28 cellular contexts compared by ENCODE assay signal in the genomic region with DNA sequence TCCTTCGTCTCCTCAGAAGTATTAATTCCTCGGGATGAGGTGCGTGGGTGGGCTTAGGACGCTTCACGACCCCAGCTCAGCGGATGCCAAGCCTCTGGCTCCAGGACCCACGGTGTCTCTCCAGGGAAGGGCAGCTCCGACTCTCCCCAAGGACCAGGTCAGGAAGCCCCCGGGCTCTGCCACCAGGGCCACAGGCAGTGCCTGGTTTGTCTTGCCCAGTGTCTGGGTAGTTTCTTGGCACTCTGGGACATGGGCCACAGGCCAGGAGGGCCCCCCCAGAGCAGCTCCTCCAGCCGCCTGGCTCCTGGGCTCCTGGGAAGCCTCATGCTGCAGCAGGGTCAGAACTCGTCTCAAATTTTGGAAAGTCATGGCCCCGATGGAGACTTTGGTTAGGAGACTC. TPM values are rescaled to one million over a fixed set of nuclear protein-coding genes. Genes with fewer than 3 reads are reported as not detected.
DNase-seq lines count a peak whose midpoint lies in the region; ATAC-seq and TF ChIP-seq lines count a peak whose summit lies in the region.
"Had no signal": no experiment of that assay in that cellular context is flagged by ENCODE, and none has a peak within 500 bp of the region (broad histone marks: within the 10 kb centered on the region; RNA-seq: fewer than 3 reads in every experiment).

No MANE protein-coding gene starts in this region.

- TF ChIP-seq POLR2A in body of pancreas (IDR thresholded peaks at IDR 0.05) = no peak

- no peak for ATAC-seq in activated naive CD8-positive, alpha-beta T cell treated with anti-CD3 and anti-CD28 coated beads, Interleukin-2, amount 50 U/mL, for 24 hours
- ATAC-seq in body of pancreas = no peak
- ATAC-seq: A549, gastrocnemius medialis, SK-N-SH treated with all-trans-retinoic acid at 6 μM for 48 hours had no signal

- no peak for DNase-seq in activated CD4-positive, alpha-beta T cell treated with anti-CD3 and anti-CD28 coated beads, Interleukin-2, amount 10 ng/mL, durations not matched to agents 7 days and 5 days
- no peak for DNase-seq in activated CD4-positive, alpha-beta T cell treated with anti-CD3 and anti-CD28 coated beads, Interleukin-2, amount 50 U/mL, for 1 hour
- no peak for DNase-seq in activated naive CD8-positive, alpha-beta T cell treated with anti-CD3 and anti-CD28 coated beads, Interleukin-2, amount 50 U/mL, for 24 hours
- no peak for DNase-seq in neural progenitor cell (ENCODE audit: low spot score)
- no peak for DNase-seq in body of pancreas
- DNase-seq in ureter (ENCODE audit: low spot score) = no peak
- no peak for DNase-seq in activated gamma-delta T cell (lab: John Stamatoyannopoulos, UW)
- DNase-seq: activated CD4-positive, CD25-positive, alpha-beta regulatory T cell treated with anti-CD3 and anti-CD28 coated beads, Interleukin-2, amount 50 U/mL, for 72 hours; activated T-cell treated with anti-CD3 and anti-CD28 coated beads for 4 hours; effector memory CD4-positive, alpha-beta T cell; EL; esophagus squamous epithelium; gastrocnemius medialis; HFFc6; kidney; NCI-H187; retina; stimulated activated naive CD4-positive, alpha-beta T cell treated with Interleukin-2 at 50 U/mL for 16 hours; tibial artery had no signal

- H3K36me3 ChIP-seq in KOPT-K1 (ENCODE audit: insufficient read depth, low read length) = no peaks in the 10 kb centered on the region
- H3K36me3 ChIP-seq in neural progenitor cell = no peaks in the 10 kb centered on the region
- no peaks in the 10 kb centered on the region for H3K36me3 ChIP-seq in body of pancreas (replicated peaks in 1 of 2; ENCODE audit: insufficient read depth in 1 of 2, low read depth in 2 of 2)
- H3K36me3 ChIP-seq: esophagus squamous epithelium, gastrocnemius medialis, tibial artery had no signal

- H3K4me3 Mint-ChIP-seq in activated CD4-positive, alpha-beta T cell treated with anti-CD3 and anti-CD28 coated beads, Interleukin-2, amount 10 ng/mL, durations not matched to agents 7 days and 5 days = peak overlapping the region; percentile 25
- peak overlapping the region; percentile 40 for H3K4me3 Mint-ChIP-seq in activated naive CD8-positive, alpha-beta T cell treated with anti-CD3 and anti-CD28 coated beads, Interleukin-2, amount 50 U/mL, for 24 hours
- H3K4me3 Mint-ChIP-seq in neural progenitor cell = peak overlapping the region; percentile 30
- H3K4me3 Mint-ChIP-seq: B cell, brain, HFFc6 had no signal

- POLR2A ChIA-PET in activated CD4-positive, alpha-beta T cell treated with anti-CD3 and anti-CD28 coated beads, Interleukin-2, amount 10 ng/mL, durations not matched to agents 7 days and 5 days (lab: Charles Lee) = no interaction called here

- peaks cover 24% of the 10 kb centered on the region for H3K4me1 ChIP-seq in neural progenitor cell
- no peaks in the 10 kb centered on the region for H3K4me1 ChIP-seq in body of pancreas
- H3K4me1 ChIP-seq: A549, esophagus squamous epithelium, gastrocnemius medialis, tibial artery had no signal

- no peaks in the 10 kb centered on the region for H3K36me3 Mint-ChIP-seq in activated CD4-positive, alpha-beta T cell treated with anti-CD3 and anti-CD28 coated beads, Interleukin-2, amount 10 ng/mL, durations not matched to agents 7 days and 5 days (ENCODE audit: low read depth)
- no peaks in the 10 kb centered on the region for H3K36me3 Mint-ChIP-seq in activated naive CD8-positive, alpha-beta T cell treated with anti-CD3 and anti-CD28 coated beads, Interleukin-2, amount 50 U/mL, for 24 hours (ENCODE audit: low read depth)
- no peaks in the 10 kb centered on the region for H3K36me3 Mint-ChIP-seq in neural progenitor cell
- H3K36me3 Mint-ChIP-seq: brain had no signal

- H2AFZ ChIP-seq in neural progenitor cell (replicated peaks) = peak overlapping the region; percentile 10

- peak overlapping the region; percentile 81 for H3K27ac Mint-ChIP-seq in activated CD4-positive, alpha-beta T cell treated with anti-CD3 and anti-CD28 coated beads, Interleukin-2, amount 10 ng/mL, durations not matched to agents 7 days and 5 days
- no peak overlapping the region for H3K27ac Mint-ChIP-seq in activated naive CD8-positive, alpha-beta T cell treated with anti-CD3 and anti-CD28 coated beads, Interleukin-2, amount 50 U/mL, for 24 hours
- peak overlapping the region; percentile 42 for H3K27ac Mint-ChIP-seq in neural progenitor cell
- H3K27ac Mint-ChIP-seq: B cell, brain, HFFc6 had no signal

- H3K9me3 ChIP-seq in KOPT-K1 (ENCODE audit: insufficient read depth, low read length, poor library complexity, severe bottlenecking) = peaks cover 4% of the 10 kb centered on the region
- H3K9me3 ChIP-seq in neural progenitor cell (ENCODE audit: low read depth) = no peaks in the 10 kb centered on the region
- H3K9me3 ChIP-seq in body of pancreas = no peaks in the 10 kb centered on the region
- H3K9me3 ChIP-seq: A549, esophagus squamous epithelium, gastrocnemius medialis, tibial artery had no signal

- no peaks in the 10 kb centered on the region for H3K79me2 ChIP-seq in neural progenitor cell (ENCODE audit: low read depth)

- peaks cover 8% of the 10 kb centered on the region for H3K9me3 Mint-ChIP-seq in activated CD4-positive, alpha-beta T cell treated with anti-CD3 and anti-CD28 coated beads, Interleukin-2, amount 10 ng/mL, durations not matched to agents 7 days and 5 days
- no peaks in the 10 kb centered on the region for H3K9me3 Mint-ChIP-seq in activated naive CD8-positive, alpha-beta T cell treated with anti-CD3 and anti-CD28 coated beads, Interleukin-2, amount 50 U/mL, for 24 hours
- H3K9me3 Mint-ChIP-seq in neural progenitor cell = no peaks in the 10 kb centered on the region
- H3K9me3 Mint-ChIP-seq: HFFc6 had no signal

- H3K27ac ChIP-seq in KOPT-K1 (ENCODE audit: low read depth, low read length, poor library complexity, severe bottlenecking) (peak overlapping the region; percentile 69), neural progenitor cell (no peak overlapping the region), body of pancreas (no peak overlapping the region)
- H3K27ac ChIP-seq: A549, esophagus squamous epithelium, gastrocnemius medialis, KMS-11, tibial artery had no signal

- H3K4me1 Mint-ChIP-seq in activated CD4-positive, alpha-beta T cell treated with anti-CD3 and anti-CD28 coated beads, Interleukin-2, amount 10 ng/mL, durations not matched to agents 7 days and 5 days = peaks cover 45% of the 10 kb centered on the region
- H3K4me1 Mint-ChIP-seq in activated naive CD8-positive, alpha-beta T cell treated with anti-CD3 and anti-CD28 coated beads, Interleukin-2, amount 50 U/mL, for 24 hours = peaks cover 19% of the 10 kb centered on the region
- peaks cover 30% of the 10 kb centered on the region for H3K4me1 Mint-ChIP-seq in neural progenitor cell

- intact Hi-C loops in body of pancreas (cut with DNase I) = no loop called here

- WGBS in body of pancreas, 2 donors = 56 to 68% methylated on average over 11 to 12 of the region's 12 CpGs

- H3K4me2 ChIP-seq in neural progenitor cell = no peak overlapping the region
- H3K4me2 ChIP-seq: A549, KMS-11, smooth muscle cell had no signal

- TF ChIP-seq CTCF in neural progenitor cell (IDR thresholded peaks at IDR 0.05) (no peak), body of pancreas (IDR thresholded peaks at IDR 0.05) (no peak)

- H3K27me3 Mint-ChIP-seq in activated CD4-positive, alpha-beta T cell treated with anti-CD3 and anti-CD28 coated beads, Interleukin-2, amount 10 ng/mL, durations not matched to agents 7 days and 5 days = peaks cover 8% of the 10 kb centered on the region
- H3K27me3 Mint-ChIP-seq in activated naive CD8-positive, alpha-beta T cell treated with anti-CD3 and anti-CD28 coated beads, Interleukin-2, amount 50 U/mL, for 24 hours = peaks cover 4% of the 10 kb centered on the region
- H3K27me3 Mint-ChIP-seq in neural progenitor cell (ENCODE audit: insufficient read depth, low read depth) = peaks cover 8% of the 10 kb centered on the region

- H3K27me3 ChIP-seq in neural progenitor cell (peaks cover 19% of the 10 kb centered on the region), body of pancreas (peaks cover 0 to 6% of the 10 kb centered on the region in 2 donors)

- CTCF ChIA-PET in activated CD4-positive, alpha-beta T cell treated with anti-CD3 and anti-CD28 coated beads, Interleukin-2, amount 10 ng/mL, durations not matched to agents 7 days and 5 days (lab: Charles Lee) = no interaction called here

- H3K9ac ChIP-seq in neural progenitor cell = no peak overlapping the region
- H3K9ac ChIP-seq: KMS-11 had no signal

- H3K4me3 ChIP-seq in neural progenitor cell (no peak overlapping the region), body of pancreas (no peak overlapping the region)
- H3K4me3 ChIP-seq: A549, esophagus squamous epithelium, gastrocnemius medialis, lung, smooth muscle cell, tibial artery had no signal

- no peaks in the 10 kb centered on the region for H4K20me1 ChIP-seq in neural progenitor cell (ENCODE audit: low read depth)

- peaks cover 14% of the 10 kb centered on the region for H3F3A ChIP-seq in neural progenitor cell (ENCODE audit: low read depth)

RNA-seq across cellular contexts. Expression of gene PROZ, which starts 2.5 kb away (rescaled TPM):
- total RNA-seq in activated CD4-positive, alpha-beta T cell treated with anti-CD3 and anti-CD28 coated beads, Interleukin-2, amount 10 ng/mL, durations not matched to agents 7 days and 5 days = under 1 TPM in 1 of 2 experiments, not detected in 1; 0.19 TPM
- total RNA-seq in neural progenitor cell (ENCODE audit: low replicate concordance) (not detected in 2 replicates), body of pancreas (not detected), ureter (not detected)
- total RNA-seq: B cell, esophagus squamous epithelium, gastrocnemius medialis, HFFc6, kidney, lung, osteoblast, smooth muscle cell had no signal

RNA-seq across cellular contexts. Expression of gene F10, which starts 38.4 kb away (rescaled TPM):
- total RNA-seq in activated CD4-positive, alpha-beta T cell treated with anti-CD3 and anti-CD28 coated beads, Interleukin-2, amount 10 ng/mL, durations not matched to agents 7 days and 5 days = not detected
- total RNA-seq in neural progenitor cell (ENCODE audit: low replicate concordance) (2.0 and 6.8 TPM in 2 replicates), body of pancreas (1 to 10 TPM; 2.3 to 6.7 TPM), ureter (9.4 TPM)
- total RNA-seq: B cell, osteoblast had no signal

RNA-seq across cellular contexts. Expression of gene PCID2, which starts 47.5 kb away (rescaled TPM):
- 10 to 100 TPM; 65.5 to 69.8 TPM for total RNA-seq in activated CD4-positive, alpha-beta T cell treated with anti-CD3 and anti-CD28 coated beads, Interleukin-2, amount 10 ng/mL, durations not matched to agents 7 days and 5 days
- 91.1 and 99.6 TPM in 2 replicates for total RNA-seq in neural progenitor cell (ENCODE audit: low replicate concordance)
- total RNA-seq in body of pancreas = 10 to 100 TPM; 23.7 to 33.7 TPM
- 48.7 TPM for total RNA-seq in ureter

RNA-seq across cellular contexts. Expression of gene CUL4A, which starts 48.4 kb away (rescaled TPM):
- total RNA-seq in activated CD4-positive, alpha-beta T cell treated with anti-CD3 and anti-CD28 coated beads, Interleukin-2, amount 10 ng/mL, durations not matched to agents 7 days and 5 days = 10 to 100 TPM; 81.2 to 84.6 TPM
- total RNA-seq in neural progenitor cell (ENCODE audit: low replicate concordance) (95.1 and 96.0 TPM in 2 replicates), body of pancreas (10 to 100 TPM; 44.4 to 62.3 TPM), ureter (86.8 TPM)

RNA-seq across cellular contexts. Expression of gene F7, which starts 55.4 kb away (rescaled TPM):
- total RNA-seq in activated CD4-positive, alpha-beta T cell treated with anti-CD3 and anti-CD28 coated beads, Interleukin-2, amount 10 ng/mL, durations not matched to agents 7 days and 5 days = not detected
- 0.50 TPM in 1 of 2 replicates, not detected in the other for total RNA-seq in neural progenitor cell (ENCODE audit: low replicate concordance)
- total RNA-seq in body of pancreas = not detected
- not detected for total RNA-seq in ureter
- total RNA-seq: B cell, esophagus squamous epithelium, HFFc6 had no signal
